Comparison of ENCODE assay signal across 1 cellular context in genomic region chr1:121168152-121168668, GRCh38. TPM values are rescaled to one million over a fixed set of nuclear protein-coding genes. Genes with fewer than 3 reads are reported as not detected.
"Had no signal": no experiment of that assay in that cellular context is flagged by ENCODE, and none has a peak within 500 bp of the region (broad histone marks: within the 10 kb centered on the region; RNA-seq: fewer than 3 reads in every experiment).

No MANE protein-coding gene starts in this region.

RNA-seq across cellular contexts. Expression of gene FAM72B, which starts 15.9 kb away (rescaled TPM):
- total RNA-seq: Right ventricle myocardium superior had no signal
